Comparison of ENCODE assay signal across 19 cellular contexts in genomic region chr17:67884766-67885165, GRCh38. TPM values are rescaled to one million over a fixed set of nuclear protein-coding genes. Genes with fewer than 3 reads are reported as not detected.
A peak's percentile ranks its signal among the peaks of the same experiment; 100 is the strongest.
DNase-seq lines count a peak whose midpoint lies in the region; ATAC-seq, FAIRE-seq and TF ChIP-seq lines count a peak whose summit lies in the region.
"Had no signal": no experiment of that assay in that cellular context is flagged by ENCODE, and none has a peak within 500 bp of the region (broad histone marks: within the 10 kb centered on the region; RNA-seq: fewer than 3 reads in every experiment).

No MANE protein-coding gene starts in this region.

- no peak for ATAC-seq in activated CD4-positive, alpha-beta T cell treated with anti-CD3 and anti-CD28 coated beads for 36 hours
- ATAC-seq in A549 (no peak), HG03108 (IDR thresholded peaks at IDR 0.05; ENCODE audit: unreplicated experiment) (no peak)
- no peak for ATAC-seq in activated T-helper 17 cell treated with anti-CD3 and anti-CD28 coated beads, Interleukin-2, amount 50 U/mL, for 72 hours (replicated peaks)
- ATAC-seq: CD8-positive, alpha-beta T cell; GM12878 had no signal

- peak overlapping the region; percentile 14 for H3K27ac Mint-ChIP-seq in activated CD4-positive, alpha-beta T cell treated with anti-CD3 and anti-CD28 coated beads for 36 hours
- H3K27ac Mint-ChIP-seq in activated T-helper 17 cell treated with anti-CD3 and anti-CD28 coated beads, Interleukin-2, amount 50 U/mL, for 72 hours, result peak overlapping the region; percentile 69
- H3K27ac Mint-ChIP-seq in osteocyte (ENCODE audit: unreplicated experiment), result peak overlapping the region; percentile 58
- H3K27ac Mint-ChIP-seq: B cell; CD8-positive, alpha-beta T cell had no signal

- H3K36me3 Mint-ChIP-seq in activated CD4-positive, alpha-beta T cell treated with anti-CD3 and anti-CD28 coated beads for 36 hours (ENCODE audit: low read depth), result peaks cover 28% of the 10 kb centered on the region
- H3K36me3 Mint-ChIP-seq in activated T-helper 17 cell treated with anti-CD3 and anti-CD28 coated beads, Interleukin-2, amount 50 U/mL, for 72 hours (ENCODE audit: low read depth), result peaks cover 80% of the 10 kb centered on the region
- peaks cover 36% of the 10 kb centered on the region for H3K36me3 Mint-ChIP-seq in osteocyte (ENCODE audit: unreplicated experiment)

- H3K4me2 ChIP-seq in A549, result no peak overlapping the region
- H3K4me2 ChIP-seq: BLaER1 treated with 17β-estradiol and CSF1 and Interleukin-3, amounts not matched to agents 10 nM and 100 nM had no signal

- CTCF ChIA-PET in activated CD4-positive, alpha-beta T cell treated with anti-CD3 and anti-CD28 coated beads for 36 hours (lab: Charles Lee), result no interaction called here
- CTCF ChIA-PET in A549 (lab: Yijun Ruan, JAX), result interaction anchor here (1.3 kb wide), 1 partner anchor 82 kb away, joined by 6 read pairs; no protein-coding TSS in a partner anchor

- no peak overlapping the region for H3K4me3 ChIP-seq in A549
- H3K4me3 ChIP-seq: BLaER1 treated with 17β-estradiol and CSF1 and Interleukin-3, amounts not matched to agents 10 nM and 100 nM; GM12878 had no signal

- no peak overlapping the region for H3K4me3 Mint-ChIP-seq in activated CD4-positive, alpha-beta T cell treated with anti-CD3 and anti-CD28 coated beads for 36 hours
- no peak overlapping the region for H3K4me3 Mint-ChIP-seq in activated T-helper 17 cell treated with anti-CD3 and anti-CD28 coated beads, Interleukin-2, amount 50 U/mL, for 72 hours
- no peak overlapping the region for H3K4me3 Mint-ChIP-seq in osteocyte (ENCODE audit: unreplicated experiment)
- H3K4me3 Mint-ChIP-seq: B cell; CD8-positive, alpha-beta T cell; H9 had no signal

- H3K9me3 Mint-ChIP-seq in activated CD4-positive, alpha-beta T cell treated with anti-CD3 and anti-CD28 coated beads for 36 hours (ENCODE audit: low read depth), result no peaks in the 10 kb centered on the region
- H3K9me3 Mint-ChIP-seq in activated T-helper 17 cell treated with anti-CD3 and anti-CD28 coated beads, Interleukin-2, amount 50 U/mL, for 72 hours, result no peaks in the 10 kb centered on the region
- no peaks in the 10 kb centered on the region for H3K9me3 Mint-ChIP-seq in osteocyte (ENCODE audit: unreplicated experiment)
- H3K9me3 Mint-ChIP-seq: CD8-positive, alpha-beta T cell; H9 had no signal

- TF ChIP-seq RAD21 in A549 (conservative IDR thresholded peaks at IDR 0.05 in 1 of 2, IDR thresholded peaks at IDR 0.05 in 1 of 2), result no peak

- H3K4me1 ChIP-seq in A549, result no peaks in the 10 kb centered on the region
- H3K4me1 ChIP-seq: BLaER1 treated with 17β-estradiol and CSF1 and Interleukin-3, amounts not matched to agents 10 nM and 100 nM had no signal

- intact Hi-C loops in activated CD4-positive, alpha-beta T cell treated with anti-CD3 and anti-CD28 coated beads for 36 hours (cut with DNase I, micrococcal nuclease), result no loop called here

- TF ChIP-seq CTCF in A549 (IDR thresholded peaks at IDR 0.05), result no peak
- no peak for TF ChIP-seq CTCF in osteocyte (IDR thresholded peaks at IDR 0.05)

- FAIRE-seq in A549 (lab: Jason Lieb, UNC), result peak; percentile 46
- FAIRE-seq: GM12878, GM19239, H1 had no signal

- H3K27me3 Mint-ChIP-seq in activated CD4-positive, alpha-beta T cell treated with anti-CD3 and anti-CD28 coated beads for 36 hours, result no peaks in the 10 kb centered on the region
- no peaks in the 10 kb centered on the region for H3K27me3 Mint-ChIP-seq in activated T-helper 17 cell treated with anti-CD3 and anti-CD28 coated beads, Interleukin-2, amount 50 U/mL, for 72 hours
- no peaks in the 10 kb centered on the region for H3K27me3 Mint-ChIP-seq in osteocyte (ENCODE audit: unreplicated experiment)
- H3K27me3 Mint-ChIP-seq: B cell had no signal

- H3K9me3 ChIP-seq in A549, result no peaks in the 10 kb centered on the region
- H3K9me3 ChIP-seq: BLaER1 treated with 17β-estradiol and CSF1 and Interleukin-3, amounts not matched to agents 10 nM and 100 nM had no signal

- no peak for DNase-seq in activated CD4-positive, alpha-beta T cell treated with anti-CD3 and anti-CD28 coated beads for 36 hours
- DNase-seq in activated CD4-positive, alpha-beta T cell treated with anti-CD3 and anti-CD28 coated beads, Interleukin-2, amount 50 U/mL, for 4 hours, result no peak
- DNase-seq in A549 (ENCODE audit: low read depth in 1 of 2, low spot score in 1 of 2) (no peak), osteocyte (ENCODE audit: extremely low spot score, unreplicated experiment) (no peak), DMS153 treated with DMSO at 0.1 percent for 48 hours (lab: John Stamatoyannopoulos, UW; ENCODE audit: unreplicated experiment) (no peak)
- DNase-seq: 8988T; Calu3; CD8-positive, alpha-beta T cell; DMS53; DND-41; EL had no signal

- TF ChIP-seq POLR2A in A549 (IDR thresholded peaks at IDR 0.05; ENCODE audit: low read length), result no peak

- POLR2A ChIA-PET in activated CD4-positive, alpha-beta T cell treated with anti-CD3 and anti-CD28 coated beads for 36 hours (lab: Charles Lee), result no interaction called here
- POLR2A ChIA-PET in A549 (lab: Yijun Ruan, JAX), result no interaction called here

- WGBS in A549 (ENCODE audit: missing lambda C conversion rate), result 24% methylated on average over 1 of the region's 1 CpG

- peaks cover 5% of the 10 kb centered on the region for H3K4me1 Mint-ChIP-seq in activated CD4-positive, alpha-beta T cell treated with anti-CD3 and anti-CD28 coated beads for 36 hours
- no peaks in the 10 kb centered on the region for H3K4me1 Mint-ChIP-seq in activated T-helper 17 cell treated with anti-CD3 and anti-CD28 coated beads, Interleukin-2, amount 50 U/mL, for 72 hours
- H3K4me1 Mint-ChIP-seq in osteocyte (ENCODE audit: unreplicated experiment), result peaks cover 11% of the 10 kb centered on the region

- TF ChIP-seq EP300 in A549 (IDR thresholded peaks at IDR 0.05), result no peak

- H3K27ac ChIP-seq in A549, result no peak overlapping the region
- H3K27ac ChIP-seq: BLaER1 treated with 17β-estradiol and CSF1 and Interleukin-3, amounts not matched to agents 10 nM and 100 nM had no signal

TF ChIP-seq in A549, 52 proteins besides CTCF, POLR2A, EP300 and RAD21 (continues in another document):
- TF ChIP-seq USF2 (IDR thresholded peaks at IDR 0.05), result no peak
- no peak for TF ChIP-seq E2F6 (IDR thresholded peaks at IDR 0.05; ENCODE audit: borderline replicate concordance, low read depth)
- TF ChIP-seq CHD2 (IDR thresholded peaks at IDR 0.05; ENCODE audit: low read length, partially characterized antibody), result no peak
- TF ChIP-seq HDAC2 (IDR thresholded peaks at IDR 0.05), result no peak
- no peak for TF ChIP-seq CBX8 (IDR thresholded peaks at IDR 0.05)
- TF ChIP-seq RARB (CRISPR knock-in tag; IDR thresholded peaks at IDR 0.05), result no peak
- TF ChIP-seq RFX5 (IDR thresholded peaks at IDR 0.05), result no peak
- TF ChIP-seq FOXS1 (CRISPR knock-in tag; IDR thresholded peaks at IDR 0.05), result no peak
- no peak for TF ChIP-seq SREBF2 (IDR thresholded peaks at IDR 0.05)
- no peak for TF ChIP-seq HMGXB4 (CRISPR knock-in tag; IDR thresholded peaks at IDR 0.05; ENCODE audit: borderline replicate concordance)
- no peak for TF ChIP-seq ZFP36 (IDR thresholded peaks at IDR 0.05; ENCODE audit: borderline replicate concordance, partially characterized antibody)
- TF ChIP-seq KDM1A (IDR thresholded peaks at IDR 0.05; ENCODE audit: low read depth), result no peak
- no peak for TF ChIP-seq BCL3 (IDR thresholded peaks at IDR 0.05)

RNA-seq across cellular contexts. Expression of gene BPTF, which starts 59.5 kb away (rescaled TPM):
- total RNA-seq in activated CD4-positive, alpha-beta T cell treated with anti-CD3 and anti-CD28 coated beads for 36 hours, result 100 to 1,000 TPM in 1 of 2 experiments, 10 to 100 TPM in 1; 77.6 to 109 TPM
- polyA plus RNA-seq in A549 (2011; rRNA removed), result 60.7 and 74.9 TPM in 2 replicates
- polyA plus RNA-seq in A549 (2012; cell fraction: cytosol; rRNA removed), result 38.8 and 45.8 TPM in 2 replicates
- polyA plus RNA-seq in A549 (2012; cell fraction: nucleus; rRNA removed), result 70.9 and 75.0 TPM in 2 replicates
- polyA plus RNA-seq in A549 (2017; fragmentation: RNase III; extraction: RNeasy Plus Mini Kit Qiagen cat#74134 plus additional on column Dnase treatment), result 26.3 to 30.0 TPM (median 29.8 TPM) in 3 replicates
- polyA minus RNA-seq in A549 (2011; rRNA and poly(A)+ RNA removed), result 95.2 and 107 TPM in 2 replicates
- total RNA-seq in activated T-helper 17 cell treated with anti-CD3 and anti-CD28 coated beads, Interleukin-2, amount 50 U/mL, for 72 hours, result 10 to 100 TPM; 73.7 to 86.4 TPM
- total RNA-seq in osteocyte, result 95.7 and 98.5 TPM in 2 replicates

Comparison
In these comparisons a context has a peak if more than half of its experiments do, and no peak if none do; other contexts are left out.
1. H3K27ac Mint-ChIP-seq: peak in every context shown above with its lines; median percentile 69 in activated T-helper 17 cell treated with anti-CD3 and anti-CD28 coated beads, Interleukin-2, amount 50 U/mL, for 72 hours; 58 in osteocyte; 14 in activated CD4-positive, alpha-beta T cell treated with anti-CD3 and anti-CD28 coated beads for 36 hours.